ENCODE assay signal across 17 cellular contexts in genomic region chr1:226624526-226624925, GRCh38.
DNase-seq lines count a peak whose midpoint lies in the region; ATAC-seq and TF ChIP-seq lines count a peak whose summit lies in the region.
"Had no signal": no experiment of that assay in that cellular context is flagged by ENCODE, and none has a peak within 500 bp of the region (broad histone marks: within the 10 kb centered on the region; RNA-seq: fewer than 3 reads in every experiment).

No MANE protein-coding gene starts in this region.

- no peak for ATAC-seq in HG02938 (IDR thresholded peaks at IDR 0.05; ENCODE audit: unreplicated experiment)
- no peak for ATAC-seq in HG03045 (IDR thresholded peaks at IDR 0.05; ENCODE audit: unreplicated experiment)
- no peak for ATAC-seq in HG02571 (IDR thresholded peaks at IDR 0.05; ENCODE audit: unreplicated experiment)
- ATAC-seq: left lobe of liver; stimulated activated naive CD8-positive, alpha-beta T cell treated with anti-CD3 and anti-CD28 coated beads, Interleukin-15, Interleukin-2, amounts not matched to agents 100 U/mL and 50 U/mL, for 24 hours had no signal

- H3K27me3 ChIP-seq in adipocyte (replicated peaks; ENCODE audit: control insufficient read depth, insufficient read depth, low read length): no peaks in the 10 kb centered on the region

- H3K36me3 ChIP-seq in adipocyte (ENCODE audit: control insufficient read depth, insufficient read depth, low read length, severe bottlenecking): no peaks in the 10 kb centered on the region

- DNase-seq in A172 (ENCODE audit: low spot score) (peak; percentile 45), GM04504 (ENCODE audit: low read depth) (peak; percentile 62), adipocyte (ENCODE audit: low read depth) (peak; percentile 82), foreskin fibroblast (peak; percentile 50 to 73), HUDEP-2 (lab: John Stamatoyannopoulos, UW; ENCODE audit: unreplicated experiment in 76 of 76) (no peak)
- DNase-seq: activated T-cell treated with anti-CD3 and anti-CD28 coated beads, Interleukin-2, amount 50 U/mL, for 48 hours; amygdala; Caco-2; erythroblast; hypothalamus; Karpas-422; NCI-H1436 treated with DMSO at 0.1 percent for 48 hours; stimulated activated naive CD8-positive, alpha-beta T cell treated with anti-CD3 and anti-CD28 coated beads, Interleukin-15, Interleukin-2, amounts not matched to agents 100 U/mL and 50 U/mL, for 24 hours had no signal

- H3K9me3 ChIP-seq in adipocyte (ENCODE audit: control insufficient read depth, low read length): peaks cover 6% of the 10 kb centered on the region

- no peak overlapping the region for H3K4me3 ChIP-seq in adipocyte (ENCODE audit: low read length)
- H3K4me3 ChIP-seq in foreskin fibroblast (ENCODE audit: low read depth in 1 of 2, low read length in 2 of 2): no peak overlapping the region

- H3K4me1 ChIP-seq in adipocyte (ENCODE audit: control insufficient read depth, insufficient read depth, low read length): peaks cover 8% of the 10 kb centered on the region
- H3K4me1 ChIP-seq: Caco-2 had no signal

- H3K9ac ChIP-seq in adipocyte (ENCODE audit: low read length): no peak overlapping the region

- TF ChIP-seq CTCF in foreskin fibroblast (IDR thresholded peaks at IDR 0.05; ENCODE audit: low read depth, low read length): no peak

Comparison
In these comparisons a context has a peak if more than half of its experiments do, and no peak if none do; other contexts are left out.
1. DNase-seq: peak in A172 (single experiment), GM04504 (single experiment), adipocyte (single experiment) and foreskin fibroblast (2 of 2); none in HUDEP-2 (0 of 76).